1 cellular context compared by ENCODE assay signal in genomic region chr2:73986085-73986680, GRCh38.
TF ChIP-seq lines count a peak whose summit lies in the region.

No MANE protein-coding gene starts in this region.

TF ChIP-seq in GM12878, 131 proteins besides CTCF, POLR2A, EP300 and RAD21 (continued from another document):
- TF ChIP-seq E2F8 (IDR thresholded peaks at IDR 0.05; ENCODE audit: low read depth, partially characterized antibody) = no peak
- no peak for TF ChIP-seq SRF (IDR thresholded peaks at IDR 0.05; ENCODE audit: low read depth in 2 of 2, low read length in 2 of 2)
- no peak for TF ChIP-seq FOXK2 (IDR thresholded peaks at IDR 0.05)
- TF ChIP-seq POLR2AphosphoS5 (IDR thresholded peaks at IDR 0.05; ENCODE audit: low read length) = peak; percentile 21; the same call in 1 of the 2 replicates
- no peak for TF ChIP-seq ESRRA (IDR thresholded peaks at IDR 0.05; ENCODE audit: low read length)
- TF ChIP-seq DPF2 (IDR thresholded peaks at IDR 0.05) = 0 out of 2 replicates have a peak, but pooled peaks have one; percentile 4
- TF ChIP-seq POLR2AphosphoS2 (IDR thresholded peaks at IDR 0.05; ENCODE audit: low read depth, low read length) = no peak
- TF ChIP-seq TCF7 (IDR thresholded peaks at IDR 0.05; ENCODE audit: borderline replicate concordance) = no peak
- TF ChIP-seq MYC (IDR thresholded peaks at IDR 0.05; ENCODE audit: insufficient read depth, insufficient read length, insufficient replicate concordance, low read length, severe bottlenecking) = no peak
- no peak for TF ChIP-seq IRF5 (IDR thresholded peaks at IDR 0.05; ENCODE audit: borderline replicate concordance)
- no peak for TF ChIP-seq NR2C1 (IDR thresholded peaks at IDR 0.05)
- TF ChIP-seq MAX (IDR thresholded peaks at IDR 0.05; ENCODE audit: low read depth, low read length) = no peak
- 0 out of 2 replicates have a peak, but pooled peaks have one; percentile 16 for TF ChIP-seq MLLT1 (IDR thresholded peaks at IDR 0.05)
- TF ChIP-seq ZNF687 (IDR thresholded peaks at IDR 0.05) = 0 out of 2 replicates have a peak, but pooled peaks have one; percentile 5
- no peak for TF ChIP-seq BACH1 (IDR thresholded peaks at IDR 0.05; ENCODE audit: borderline replicate concordance)
- no peak for TF ChIP-seq FOXM1 (IDR thresholded peaks at IDR 0.05; ENCODE audit: low read depth, low read length)
- TF ChIP-seq NR2F1 (conservative IDR thresholded peaks at IDR 0.05) = 0 out of 2 replicates have a peak, but pooled peaks have one; percentile 40
- no peak for TF ChIP-seq RFX5 (IDR thresholded peaks at IDR 0.05; ENCODE audit: low read depth, low read length)
- no peak for TF ChIP-seq RBBP5 (conservative IDR thresholded peaks at IDR 0.05)
- TF ChIP-seq NFIC (IDR thresholded peaks at IDR 0.05; ENCODE audit: low read depth, low read length) = 0 out of 2 replicates have a peak, but pooled peaks have one; percentile 16
- no peak for TF ChIP-seq TCF3 (IDR thresholded peaks at IDR 0.05; ENCODE audit: borderline replicate concordance, insufficient read depth, low read depth, low read length)
